ENCODE assay signal across 24 cellular contexts in genomic region chr1:103218821-103219220, GRCh38.
"Had no signal": no experiment of that assay in that cellular context is flagged by ENCODE, and none has a peak within 500 bp of the region (broad histone marks: within the 10 kb centered on the region; RNA-seq: fewer than 3 reads in every experiment).

No MANE protein-coding gene starts in this region.

- H3K27ac Mint-ChIP-seq: activated naive CD8-positive, alpha-beta T cell; activated T-helper 1 cell treated with anti-CD3 and anti-CD28 coated beads, Interleukin-12 subunit alpha, Interleukin-12 subunit beta, Interleukin-2, Interleukin-4 antibody, amounts not matched to agents 30 ng/mL and 10 ng/mL and 1 ng/mL, durations not matched to agents 14 hours and 24 hours and 36 hours; brain; nephron progenitor cell had no signal

- H3K4me3 ChIP-seq: coronary artery, gastroesophageal sphincter, heart left ventricle, left lung, right atrium auricular region, tibial nerve, uterus had no signal

- H3K27ac ChIP-seq: coronary artery, gastroesophageal sphincter, heart left ventricle, left lung, right atrium auricular region, tibial nerve, uterus, WERI-Rb-1 had no signal

- H3K27me3 ChIP-seq: gastroesophageal sphincter, heart left ventricle, left lung, right atrium auricular region, tibial nerve, uterus had no signal

- H3K4me1 ChIP-seq: heart left ventricle, left lung, right atrium auricular region, uterus had no signal

- DNase-seq: activated CD4-positive, alpha-beta T cell treated with anti-CD3 and anti-CD28 coated beads, Interleukin-2, amount 50 U/mL, for 48 hours; activated gamma-delta T cell treated with Interleukin-2 at 50 U/mL for 16 hours; activated T-cell treated with anti-CD3 and anti-CD28 coated beads for 4 hours; amygdala; caudate nucleus; erythroblast; heart left ventricle; left lung; mammary epithelial cell; midbrain; nephron progenitor cell; nucleus accumbens; stimulated activated naive CD8-positive, alpha-beta T cell treated with anti-CD3 and anti-CD28 coated beads, Interleukin-15, Interleukin-2, amounts not matched to agents 100 U/mL and 50 U/mL, for 24 hours; substantia nigra; T-helper 2 cell; uterus; WERI-Rb-1 had no signal

- H3K4me3 Mint-ChIP-seq: activated naive CD8-positive, alpha-beta T cell; activated T-helper 1 cell treated with anti-CD3 and anti-CD28 coated beads, Interleukin-12 subunit alpha, Interleukin-12 subunit beta, Interleukin-2, Interleukin-4 antibody, amounts not matched to agents 30 ng/mL and 10 ng/mL and 1 ng/mL, durations not matched to agents 14 hours and 24 hours and 36 hours; brain; nephron progenitor cell had no signal

- H3K9me3 ChIP-seq: gastroesophageal sphincter, heart left ventricle, left lung, right atrium auricular region, tibial nerve, uterus had no signal

- H3K27me3 Mint-ChIP-seq: activated naive CD8-positive, alpha-beta T cell had no signal

- H3K36me3 ChIP-seq: gastroesophageal sphincter, heart left ventricle, left lung, right atrium auricular region, tibial nerve, uterus, WERI-Rb-1 had no signal

- ATAC-seq: gastroesophageal sphincter; heart left ventricle; left lung; stimulated activated naive CD8-positive, alpha-beta T cell treated with anti-CD3 and anti-CD28 coated beads, Interleukin-15, Interleukin-2, amounts not matched to agents 100 U/mL and 50 U/mL, for 24 hours had no signal

- H3K36me3 Mint-ChIP-seq: activated naive CD8-positive, alpha-beta T cell; brain had no signal

- H3K9me3 Mint-ChIP-seq: activated T-helper 1 cell treated with anti-CD3 and anti-CD28 coated beads, Interleukin-12 subunit alpha, Interleukin-12 subunit beta, Interleukin-2, Interleukin-4 antibody, amounts not matched to agents 30 ng/mL and 10 ng/mL and 1 ng/mL, durations not matched to agents 14 hours and 24 hours and 36 hours; brain; nephron progenitor cell had no signal
